ENCODE assay signal across 12 cellular contexts in the genomic region with DNA sequence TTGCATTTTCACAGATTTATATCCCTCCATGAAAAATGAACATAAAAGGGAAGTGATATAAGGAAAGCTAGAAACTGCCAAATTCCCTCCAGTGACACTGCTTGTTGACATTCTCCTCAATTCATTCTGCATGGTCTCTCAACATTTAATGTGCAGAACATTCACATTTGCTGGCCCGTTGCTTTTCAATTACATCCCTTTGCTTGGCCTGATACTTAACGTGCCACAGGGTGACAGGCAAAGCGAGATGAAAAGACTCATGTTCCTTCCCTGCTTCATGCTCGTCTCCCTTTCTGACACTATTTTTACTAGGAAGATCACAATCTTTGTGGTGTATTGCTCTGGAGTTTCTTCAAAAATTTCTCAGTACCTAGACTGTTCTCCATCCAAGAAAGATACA.
DNase-seq lines count a peak whose midpoint lies in the region; ATAC-seq and TF ChIP-seq lines count a peak whose summit lies in the region.
"Had no signal": no experiment of that assay in that cellular context is flagged by ENCODE, and none has a peak within 500 bp of the region (broad histone marks: within the 10 kb centered on the region; RNA-seq: fewer than 3 reads in every experiment).

No MANE protein-coding gene starts in this region.

- H3F3A ChIP-seq in neural cell (ENCODE audit: insufficient read depth, low read length, poor library complexity, severe bottlenecking), result no peaks in the 10 kb centered on the region

- POLR2A ChIA-PET in CD8-positive, alpha-beta T cell (lab: Charles Lee), result no interaction called here

- no peaks in the 10 kb centered on the region for H3K36me3 ChIP-seq in neural cell (ENCODE audit: insufficient read depth, low read length)
- H3K36me3 ChIP-seq in CD8-positive, alpha-beta T cell (ENCODE audit: insufficient read depth, low read length), result no peaks in the 10 kb centered on the region

- peak overlapping the region; percentile 37 for H3K4me2 ChIP-seq in neural cell (ENCODE audit: low read length)

- H3K27ac Mint-ChIP-seq in activated T-helper 1 cell treated with anti-CD3 and anti-CD28 coated beads, Interleukin-12 subunit alpha, Interleukin-12 subunit beta, Interleukin-2, Interleukin-4 antibody, amounts not matched to agents 30 ng/mL and 10 ng/mL and 1 ng/mL, durations not matched to agents 14 hours and 24 hours and 36 hours, result no peak overlapping the region
- no peak overlapping the region for H3K27ac Mint-ChIP-seq in CD8-positive, alpha-beta T cell
- H3K27ac Mint-ChIP-seq: CD14-positive monocyte; CD8-positive, alpha-beta memory T cell had no signal

- H2AFZ ChIP-seq in neural cell (ENCODE audit: low read depth, low read length), result no peak overlapping the region

- ATAC-seq in sciatic nerve, result no peak
- no peak for ATAC-seq in CD8-positive, alpha-beta T cell
- ATAC-seq: HCT116 had no signal

- TF ChIP-seq RAD21 in neural cell (conservative IDR thresholded peaks at IDR 0.05), result no peak

- no peaks in the 10 kb centered on the region for H4K20me1 ChIP-seq in neural cell (ENCODE audit: insufficient read depth)

- H3K9me2 ChIP-seq in neural cell (ENCODE audit: insufficient read depth, low read length), result no peaks in the 10 kb centered on the region

- H3K36me3 Mint-ChIP-seq in activated T-helper 1 cell treated with anti-CD3 and anti-CD28 coated beads, Interleukin-12 subunit alpha, Interleukin-12 subunit beta, Interleukin-2, Interleukin-4 antibody, amounts not matched to agents 30 ng/mL and 10 ng/mL and 1 ng/mL, durations not matched to agents 14 hours and 24 hours and 36 hours (ENCODE audit: low read depth), result no peaks in the 10 kb centered on the region
- H3K36me3 Mint-ChIP-seq in CD8-positive, alpha-beta T cell, result no peaks in the 10 kb centered on the region
- H3K36me3 Mint-ChIP-seq: CD14-positive monocyte; CD8-positive, alpha-beta memory T cell had no signal

- H3K9me3 Mint-ChIP-seq in activated T-helper 1 cell treated with anti-CD3 and anti-CD28 coated beads, Interleukin-12 subunit alpha, Interleukin-12 subunit beta, Interleukin-2, Interleukin-4 antibody, amounts not matched to agents 30 ng/mL and 10 ng/mL and 1 ng/mL, durations not matched to agents 14 hours and 24 hours and 36 hours, result no peaks in the 10 kb centered on the region
- H3K9me3 Mint-ChIP-seq in CD8-positive, alpha-beta T cell, result no peaks in the 10 kb centered on the region

- H3K4me1 Mint-ChIP-seq in activated T-helper 1 cell treated with anti-CD3 and anti-CD28 coated beads, Interleukin-12 subunit alpha, Interleukin-12 subunit beta, Interleukin-2, Interleukin-4 antibody, amounts not matched to agents 30 ng/mL and 10 ng/mL and 1 ng/mL, durations not matched to agents 14 hours and 24 hours and 36 hours (ENCODE audit: low read depth), result no peaks in the 10 kb centered on the region
- no peaks in the 10 kb centered on the region for H3K4me1 Mint-ChIP-seq in CD8-positive, alpha-beta T cell (ENCODE audit: low read depth)
- H3K4me1 Mint-ChIP-seq: CD14-positive monocyte; CD8-positive, alpha-beta memory T cell had no signal

- no peaks in the 10 kb centered on the region for H3K27me3 Mint-ChIP-seq in activated T-helper 1 cell treated with anti-CD3 and anti-CD28 coated beads, Interleukin-12 subunit alpha, Interleukin-12 subunit beta, Interleukin-2, Interleukin-4 antibody, amounts not matched to agents 30 ng/mL and 10 ng/mL and 1 ng/mL, durations not matched to agents 14 hours and 24 hours and 36 hours (ENCODE audit: insufficient read depth)
- H3K27me3 Mint-ChIP-seq in CD8-positive, alpha-beta T cell (ENCODE audit: low read depth), result no peaks in the 10 kb centered on the region
- H3K27me3 Mint-ChIP-seq: CD8-positive, alpha-beta memory T cell had no signal

- H3K27me3 ChIP-seq in neural cell (ENCODE audit: insufficient read depth, low read depth, low read length), result no peaks in the 10 kb centered on the region
- no peaks in the 10 kb centered on the region for H3K27me3 ChIP-seq in CD8-positive, alpha-beta T cell (ENCODE audit: insufficient read depth, low read length)

- H3K4me3 Mint-ChIP-seq in activated T-helper 1 cell treated with anti-CD3 and anti-CD28 coated beads, Interleukin-12 subunit alpha, Interleukin-12 subunit beta, Interleukin-2, Interleukin-4 antibody, amounts not matched to agents 30 ng/mL and 10 ng/mL and 1 ng/mL, durations not matched to agents 14 hours and 24 hours and 36 hours, result no peak overlapping the region
- H3K4me3 Mint-ChIP-seq in CD8-positive, alpha-beta T cell, result no peak overlapping the region
- H3K4me3 Mint-ChIP-seq: CD14-positive monocyte; CD8-positive, alpha-beta memory T cell had no signal

- H3K79me2 ChIP-seq in neural cell (replicated peaks; ENCODE audit: insufficient read depth, low read length), result no peaks in the 10 kb centered on the region

- CTCF ChIA-PET in CD8-positive, alpha-beta T cell (lab: Charles Lee), result no interaction called here

- no peak overlapping the region for H3K9ac ChIP-seq in neural cell (ENCODE audit: low read length)

- TF ChIP-seq CTCF in neural cell (IDR thresholded peaks at IDR 0.05; ENCODE audit: poor library complexity, severe bottlenecking), result no peak
- no peak for TF ChIP-seq CTCF in CD8-positive, alpha-beta T cell (IDR thresholded peaks at IDR 0.05)

- H3K4me1 ChIP-seq in CD8-positive, alpha-beta T cell (ENCODE audit: insufficient read depth, low read length), result no peaks in the 10 kb centered on the region

- peak overlapping the region; percentile 50 for H3K27ac ChIP-seq in neural cell (ENCODE audit: low read length)
- H3K27ac ChIP-seq in CD8-positive, alpha-beta T cell (ENCODE audit: low read depth, low read length), result no peak overlapping the region
- H3K27ac ChIP-seq: 22Rv1 had no signal

- intact Hi-C loops in sciatic nerve (cut with DNase I), result no loop called here
- intact Hi-C loops in activated T-helper 1 cell treated with anti-CD3 and anti-CD28 coated beads, Interleukin-12 subunit alpha, Interleukin-12 subunit beta, Interleukin-2, Interleukin-4 antibody, amounts not matched to agents 30 ng/mL and 10 ng/mL and 1 ng/mL, durations not matched to agents 14 hours and 24 hours and 36 hours (cut with micrococcal nuclease), result no loop called here
- intact Hi-C loops in CD8-positive, alpha-beta T cell (cut with DNase I, micrococcal nuclease), result no loop called here

- TF ChIP-seq EP300 in neural cell (conservative IDR thresholded peaks at IDR 0.05; ENCODE audit: poor library complexity, severe bottlenecking), result peak; percentile 65

- no peak overlapping the region for H3K4me3 ChIP-seq in neural cell (ENCODE audit: low read length)
- H3K4me3 ChIP-seq in CD8-positive, alpha-beta T cell (ENCODE audit: low read depth, low read length), result no peak overlapping the region

- DNase-seq in NCI-H2081 (lab: John Stamatoyannopoulos, UW) (peak; percentile 5 to 41), NCI-H2081 treated with DMSO at 0.1 percent for 48 hours (lab: John Stamatoyannopoulos, UW) (no peak), NCI-H187 (lab: John Stamatoyannopoulos, UW) (peak; percentile 31 to 69), NCI-H69 (lab: John Stamatoyannopoulos, UW) (peak; percentile 33), sciatic nerve (ENCODE audit: low spot score) (no peak)
- no peak for DNase-seq in activated T-helper 1 cell treated with anti-CD3 and anti-CD28 coated beads, Interleukin-12 subunit alpha, Interleukin-12 subunit beta, Interleukin-2, Interleukin-4 antibody, amounts not matched to agents 30 ng/mL and 10 ng/mL and 1 ng/mL, durations not matched to agents 14 hours and 24 hours and 36 hours (ENCODE audit: low spot score)
- no peak for DNase-seq in CD8-positive, alpha-beta T cell
- DNase-seq: CD8-positive, alpha-beta memory T cell had no signal

- no peaks in the 10 kb centered on the region for H3K9me3 ChIP-seq in neural cell (ENCODE audit: low read length)
- no peaks in the 10 kb centered on the region for H3K9me3 ChIP-seq in CD8-positive, alpha-beta T cell (ENCODE audit: low read length)

TF ChIP-seq in neural cell, 6 proteins besides CTCF, POLR2A, EP300 and RAD21:
- TF ChIP-seq SMC3 (conservative IDR thresholded peaks at IDR 0.05; ENCODE audit: poor library complexity), result peak; percentile 29
- TF ChIP-seq EZH2 (IDR thresholded peaks at IDR 0.05; ENCODE audit: borderline replicate concordance, insufficient read depth, low read length, poor library complexity, severe bottlenecking), result no peak
- TF ChIP-seq POLR2AphosphoS5 (IDR thresholded peaks at IDR 0.05), result peak; percentile 53
- TF ChIP-seq, protein P1, sequence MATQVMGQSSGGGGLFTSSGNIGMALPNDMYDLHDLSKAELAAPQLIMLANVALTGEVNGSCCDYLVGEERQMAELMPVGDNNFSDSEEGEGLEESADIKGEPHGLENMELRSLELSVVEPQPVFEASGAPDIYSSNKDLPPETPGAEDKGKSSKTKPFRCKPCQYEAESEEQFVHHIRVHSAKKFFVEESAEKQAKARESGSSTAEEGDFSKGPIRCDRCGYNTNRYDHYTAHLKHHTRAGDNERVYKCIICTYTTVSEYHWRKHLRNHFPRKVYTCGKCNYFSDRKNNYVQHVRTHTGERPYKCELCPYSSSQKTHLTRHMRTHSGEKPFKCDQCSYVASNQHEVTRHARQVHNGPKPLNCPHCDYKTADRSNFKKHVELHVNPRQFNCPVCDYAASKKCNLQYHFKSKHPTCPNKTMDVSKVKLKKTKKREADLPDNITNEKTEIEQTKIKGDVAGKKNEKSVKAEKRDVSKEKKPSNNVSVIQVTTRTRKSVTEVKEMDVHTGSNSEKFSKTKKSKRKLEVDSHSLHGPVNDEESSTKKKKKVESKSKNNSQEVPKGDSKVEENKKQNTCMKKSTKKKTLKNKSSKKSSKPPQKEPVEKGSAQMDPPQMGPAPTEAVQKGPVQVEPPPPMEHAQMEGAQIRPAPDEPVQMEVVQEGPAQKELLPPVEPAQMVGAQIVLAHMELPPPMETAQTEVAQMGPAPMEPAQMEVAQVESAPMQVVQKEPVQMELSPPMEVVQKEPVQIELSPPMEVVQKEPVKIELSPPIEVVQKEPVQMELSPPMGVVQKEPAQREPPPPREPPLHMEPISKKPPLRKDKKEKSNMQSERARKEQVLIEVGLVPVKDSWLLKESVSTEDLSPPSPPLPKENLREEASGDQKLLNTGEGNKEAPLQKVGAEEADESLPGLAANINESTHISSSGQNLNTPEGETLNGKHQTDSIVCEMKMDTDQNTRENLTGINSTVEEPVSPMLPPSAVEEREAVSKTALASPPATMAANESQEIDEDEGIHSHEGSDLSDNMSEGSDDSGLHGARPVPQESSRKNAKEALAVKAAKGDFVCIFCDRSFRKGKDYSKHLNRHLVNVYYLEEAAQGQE (IDR thresholded peaks at IDR 0.05; ENCODE audit: borderline replicate concordance), result peak; percentile 30

Comparison
In these comparisons a context has a peak if more than half of its experiments do, and no peak if none do; other contexts are left out.
1. DNase-seq: peak in NCI-H2081 (2 of 2), NCI-H187 (2 of 2) and NCI-H69 (single experiment); none in NCI-H2081 treated with DMSO at 0.1 percent for 48 hours (single experiment), sciatic nerve (single experiment), activated T-helper 1 cell treated with anti-CD3 and anti-CD28 coated beads, Interleukin-12 subunit alpha, Interleukin-12 subunit beta, Interleukin-2, Interleukin-4 antibody, amounts not matched to agents 30 ng/mL and 10 ng/mL and 1 ng/mL, durations not matched to agents 14 hours and 24 hours and 36 hours (single experiment) and CD8-positive, alpha-beta T cell (0 of 7).